ENCODE assay signal across 11 cellular contexts in the genomic region with DNA sequence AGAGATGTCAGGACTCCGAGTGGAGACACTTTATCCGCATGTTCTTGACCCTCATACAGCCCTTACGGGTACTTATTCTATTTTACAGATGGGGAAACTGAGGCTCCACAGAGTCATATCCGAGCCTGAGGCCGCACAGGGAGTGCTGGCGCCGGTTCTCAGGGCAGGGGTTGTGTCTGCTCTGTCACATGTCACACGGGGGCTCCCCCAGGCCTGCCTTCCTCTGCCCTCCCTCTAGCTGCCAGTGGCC. TPM values are rescaled to one million over a fixed set of nuclear protein-coding genes. Genes with fewer than 3 reads are reported as not detected.
DNase-seq lines count a peak whose midpoint lies in the region; ATAC-seq, FAIRE-seq and TF ChIP-seq lines count a peak whose summit lies in the region.
"Had no signal": no experiment of that assay in that cellular context is flagged by ENCODE, and none has a peak within 500 bp of the region (broad histone marks: within the 10 kb centered on the region; RNA-seq: fewer than 3 reads in every experiment).

No MANE protein-coding gene starts in this region.

- H3K27ac ChIP-seq in SK-N-SH (ENCODE audit: low read depth in 2 of 2, low read length in 1 of 2) (no peak overlapping the region; a peak in 1 of 4 replicates), mesodermal cell (ENCODE audit: low read depth, low read length, severe bottlenecking) (peak overlapping the region; percentile 36), suprapubic skin (peak overlapping the region; percentile 75)

- no peak overlapping the region for H3K4me3 ChIP-seq in SK-N-SH (ENCODE audit: low read depth in 2 of 2, low read length in 1 of 2)
- no peak overlapping the region for H3K4me3 ChIP-seq in mesodermal cell (ENCODE audit: extremely low read depth, insufficient read depth, low read length, poor library complexity, severe bottlenecking)
- peak overlapping the region; percentile 98 for H3K4me3 ChIP-seq in suprapubic skin

- H3K79me2 ChIP-seq in SK-N-SH (ENCODE audit: insufficient read depth), result peaks cover 38% of the 10 kb centered on the region

- H3K36me3 ChIP-seq in SK-N-SH (replicated peaks in 1 of 2; ENCODE audit: control insufficient read depth in 1 of 2, insufficient read depth in 2 of 2, low read length in 1 of 2) (peaks cover 3 to 5% of the 10 kb centered on the region in 2 experiments), mesodermal cell (ENCODE audit: control insufficient read depth, insufficient read depth, low read length) (peaks cover 14% of the 10 kb centered on the region), suprapubic skin (no peaks in the 10 kb centered on the region)

- FAIRE-seq in urothelium cell line (lab: Jason Lieb, UNC), result no peak
- FAIRE-seq: A204.1, endothelial cell of umbilical vein had no signal

- peaks cover 30% of the 10 kb centered on the region for H4K20me1 ChIP-seq in SK-N-SH (ENCODE audit: insufficient read depth)

- 31% methylated on average over 3 of the region's 8 CpGs for WGBS in SK-N-SH (ENCODE audit: low lambda C conversion rate)
- 80 to 89% methylated on average over 7 to 8 of the region's 8 CpGs for WGBS in mesodermal cell (ENCODE audit: insufficient coverage in 2 of 2), 2 experiments
- WGBS in suprapubic skin, result 56% methylated on average over 3 of the region's 8 CpGs

- H3K9me3 ChIP-seq in SK-N-SH (no peaks in the 10 kb centered on the region), mesodermal cell (ENCODE audit: control insufficient read depth, low read length) (no peaks in the 10 kb centered on the region), suprapubic skin (no peaks in the 10 kb centered on the region)

- peaks cover 6% of the 10 kb centered on the region for H3K36me3 Mint-ChIP-seq in MCF 10A (ENCODE audit: insufficient read depth, unreplicated experiment)

- H3K9me3 Mint-ChIP-seq in MCF 10A (ENCODE audit: unreplicated experiment), result no peaks in the 10 kb centered on the region

- peaks cover 24% of the 10 kb centered on the region for H3K4me1 Mint-ChIP-seq in MCF 10A (ENCODE audit: insufficient read depth, unreplicated experiment)

- no peak for ATAC-seq in SK-N-SH treated with all-trans-retinoic acid at 6 μM for 48 hours

- peaks cover 13 to 32% of the 10 kb centered on the region in 2 experiments for H3K4me1 ChIP-seq in SK-N-SH (ENCODE audit: control insufficient read depth in 1 of 2, insufficient read depth in 2 of 2, low read depth in 1 of 2, low read length in 1 of 2)
- peaks cover 36% of the 10 kb centered on the region for H3K4me1 ChIP-seq in mesodermal cell (ENCODE audit: control insufficient read depth, insufficient read depth, low read length, poor library complexity, severe bottlenecking)
- H3K4me1 ChIP-seq in suprapubic skin, result peaks cover 68% of the 10 kb centered on the region

- H3K27me3 ChIP-seq in SK-N-SH (ENCODE audit: insufficient read depth), result no peaks in the 10 kb centered on the region
- H3K27me3 ChIP-seq in suprapubic skin, result no peaks in the 10 kb centered on the region

- no peak for TF ChIP-seq CTCF in SK-N-SH (IDR thresholded peaks at IDR 0.05)
- TF ChIP-seq CTCF in MCF 10A (IDR thresholded peaks at IDR 0.05; ENCODE audit: unreplicated experiment), result no peak
- TF ChIP-seq CTCF in suprapubic skin (IDR thresholded peaks at IDR 0.05), result no peak

- peak overlapping the region; percentile 70; the same call in 1 of the 2 replicates for H3K4me2 ChIP-seq in SK-N-SH

- H2AFZ ChIP-seq in SK-N-SH (ENCODE audit: low read depth), result no peak overlapping the region

- DNase-seq in SK-N-SH (no peak), MCF 10A (ENCODE audit: unreplicated experiment) (no peak), suprapubic skin (ENCODE audit: low spot score in 2 of 2) (no peak), urothelium cell line (ENCODE audit: low spot score) (no peak), NOMO-1 (lab: John Stamatoyannopoulos, UW; ENCODE audit: unreplicated experiment in 2 of 2) (no peak), NCI-H1105 (lab: John Stamatoyannopoulos, UW) (no peak)
- DNase-seq: NK-92 treated with Interleukin-12 subunit alpha and Interleukin-12 subunit beta, amount 100 ng/mL, for 24 hours had no signal

- no peak for TF ChIP-seq POLR2A in suprapubic skin (IDR thresholded peaks at IDR 0.05)

- H3F3A ChIP-seq in SK-N-SH (replicated peaks; ENCODE audit: insufficient read depth), result peaks cover 13% of the 10 kb centered on the region

- intact Hi-C loops in MCF 10A (cut with micrococcal nuclease), result loop anchor here (2.0 kb wide), 1 partner anchor 38 kb away; no protein-coding TSS in a partner anchor

- CTCF ChIA-PET in SK-N-SH (lab: Yijun Ruan, JAX), result interaction anchor here (4.8 kb wide), 1 partner anchor 35 kb away, joined by 18 read pairs; the partner anchor contains the start of gene ADSS1
- CTCF ChIA-PET in MCF 10A (lab: Yijun Ruan, JAX), result interaction anchor here (0.6 to 1.2 kb wide), 2 partner anchors 61 to 113 kb away, joined by 3 to 4 read pairs; no protein-coding TSS in a partner anchor

- no peak overlapping the region for H3K9ac ChIP-seq in SK-N-SH

- POLR2A ChIA-PET in SK-N-SH (lab: Yijun Ruan, JAX), result no interaction called here
- POLR2A ChIA-PET in MCF 10A (lab: Yijun Ruan, JAX), result interaction anchor here (0.9 to 5.1 kb wide), 7 partner anchors 9 to 284 kb away, joined by 3 to 60 read pairs (median 8); partner anchors contain the start of gene SIVA1

- BruUV-seq in MCF 10A (replicated peaks; lab: Mats Ljungman, UMichigan), result no TSS peak

- no peak for TF ChIP-seq RAD21 in SK-N-SH (IDR thresholded peaks at IDR 0.05; ENCODE audit: low read length)

- H3K27ac Mint-ChIP-seq in MCF 10A (ENCODE audit: low read depth, unreplicated experiment), result peak overlapping the region; percentile 83

- TF ChIP-seq EP300 in SK-N-SH (IDR thresholded peaks at IDR 0.05; ENCODE audit: borderline replicate concordance in 1 of 2, low read depth in 1 of 2, low read length in 1 of 2), result no peak
- TF ChIP-seq EP300 in suprapubic skin (IDR thresholded peaks at IDR 0.05), result no peak

- peak overlapping the region; percentile 76 for H3K4me3 Mint-ChIP-seq in MCF 10A (ENCODE audit: unreplicated experiment)

- no peaks in the 10 kb centered on the region for H3K9me2 ChIP-seq in SK-N-SH

- H3K27me3 Mint-ChIP-seq in MCF 10A (ENCODE audit: insufficient read depth, unreplicated experiment), result no peaks in the 10 kb centered on the region

TF ChIP-seq in SK-N-SH, 30 proteins besides CTCF, POLR2A, EP300 and RAD21 (continues in another document):
- TF ChIP-seq RFX5 (IDR thresholded peaks at IDR 0.05; ENCODE audit: low read length) (no peak), MEF2A (IDR thresholded peaks at IDR 0.05; ENCODE audit: borderline replicate concordance, low read depth) (no peak), USF2 (IDR thresholded peaks at IDR 0.05; ENCODE audit: borderline replicate concordance, low read depth, low read length) (no peak), GABPA (IDR thresholded peaks at IDR 0.05; ENCODE audit: low read depth) (no peak)

TF ChIP-seq in SK-N-SH treated with all-trans-retinoic acid at 6 μM for 48 hours, 23 proteins besides CTCF, POLR2A, EP300 and RAD21 (continues in another document):
- TF ChIP-seq CREB5 (CRISPR knock-in tag; IDR thresholded peaks at IDR 0.05; ENCODE audit: low read depth) (no peak), RARB (CRISPR knock-in tag; IDR thresholded peaks at IDR 0.05) (no peak), ZFP3 (CRISPR knock-in tag; IDR thresholded peaks at IDR 0.05) (no peak), ZNF70 (CRISPR knock-in tag; IDR thresholded peaks at IDR 0.05) (no peak)
- TF ChIP-seq, protein P1, sequence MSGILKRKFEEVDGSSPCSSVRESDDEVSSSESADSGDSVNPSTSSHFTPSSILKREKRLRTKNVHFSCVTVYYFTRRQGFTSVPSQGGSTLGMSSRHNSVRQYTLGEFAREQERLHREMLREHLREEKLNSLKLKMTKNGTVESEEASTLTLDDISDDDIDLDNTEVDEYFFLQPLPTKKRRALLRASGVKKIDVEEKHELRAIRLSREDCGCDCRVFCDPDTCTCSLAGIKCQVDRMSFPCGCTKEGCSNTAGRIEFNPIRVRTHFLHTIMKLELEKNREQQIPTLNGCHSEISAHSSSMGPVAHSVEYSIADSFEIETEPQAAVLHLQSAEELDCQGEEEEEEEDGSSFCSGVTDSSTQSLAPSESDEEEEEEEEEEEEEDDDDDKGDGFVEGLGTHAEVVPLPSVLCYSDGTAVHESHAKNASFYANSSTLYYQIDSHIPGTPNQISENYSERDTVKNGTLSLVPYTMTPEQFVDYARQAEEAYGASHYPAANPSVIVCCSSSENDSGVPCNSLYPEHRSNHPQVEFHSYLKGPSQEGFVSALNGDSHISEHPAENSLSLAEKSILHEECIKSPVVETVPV (CRISPR knock-in tag; IDR thresholded peaks at IDR 0.05), result no peak

RNA-seq across cellular contexts. Expression of gene INF2, which starts 1.0 kb away (rescaled TPM):
- 20.1 and 32.5 TPM in 2 replicates for polyA plus RNA-seq in SK-N-SH (2012; rRNA removed)
- polyA plus RNA-seq in SK-N-SH (2012; cell fraction: cytosol; rRNA removed), result 15.4 and 20.2 TPM in 2 replicates
- polyA plus RNA-seq in SK-N-SH (2012; cell fraction: nucleus; rRNA removed), result 97.9 and 115 TPM in 2 replicates
- total RNA-seq in MCF 10A (2022) (91.6 and 102 TPM in 2 replicates), suprapubic skin (100 to 1,000 TPM in 1 of 4 donors, 10 to 100 TPM in 3; 52.1 to 126 (median 81.8) TPM)
- polyA plus RNA-seq in mesodermal cell (2013, experiment 1 of 2), result 58.2 TPM
- polyA plus RNA-seq in mesodermal cell (2013, experiment 2 of 2), result 54.6 TPM

RNA-seq across cellular contexts. Expression of gene ADSS1, which starts 35.6 kb away (rescaled TPM):
- 11.8 and 14.3 TPM in 2 replicates for polyA plus RNA-seq in SK-N-SH (2012; rRNA removed)
- 11.0 and 11.2 TPM in 2 replicates for polyA plus RNA-seq in SK-N-SH (2012; cell fraction: cytosol; rRNA removed)
- 44.6 and 48.8 TPM in 2 replicates for polyA plus RNA-seq in SK-N-SH (2012; cell fraction: nucleus; rRNA removed)
- total RNA-seq in MCF 10A (2022), result 2.9 and 5.2 TPM in 2 replicates
- polyA plus RNA-seq in mesodermal cell (2013, experiment 1 of 2), result 20.2 TPM
- polyA plus RNA-seq in mesodermal cell (2013, experiment 2 of 2), result 18.6 TPM
- total RNA-seq in suprapubic skin, result 10 to 100 TPM in 2 of 4 donors, 1 to 10 TPM in 2; 2.8 to 12.4 (median 9.0) TPM

Comparison
In these comparisons a context has a peak if more than half of its experiments do, and no peak if none do; other contexts are left out.
1. H3K27ac ChIP-seq: peak in mesodermal cell (single experiment) and suprapubic skin (single experiment); none in SK-N-SH (0 of 2).